Comparison of ENCODE assay signal across 1 cellular context in the genomic region with DNA sequence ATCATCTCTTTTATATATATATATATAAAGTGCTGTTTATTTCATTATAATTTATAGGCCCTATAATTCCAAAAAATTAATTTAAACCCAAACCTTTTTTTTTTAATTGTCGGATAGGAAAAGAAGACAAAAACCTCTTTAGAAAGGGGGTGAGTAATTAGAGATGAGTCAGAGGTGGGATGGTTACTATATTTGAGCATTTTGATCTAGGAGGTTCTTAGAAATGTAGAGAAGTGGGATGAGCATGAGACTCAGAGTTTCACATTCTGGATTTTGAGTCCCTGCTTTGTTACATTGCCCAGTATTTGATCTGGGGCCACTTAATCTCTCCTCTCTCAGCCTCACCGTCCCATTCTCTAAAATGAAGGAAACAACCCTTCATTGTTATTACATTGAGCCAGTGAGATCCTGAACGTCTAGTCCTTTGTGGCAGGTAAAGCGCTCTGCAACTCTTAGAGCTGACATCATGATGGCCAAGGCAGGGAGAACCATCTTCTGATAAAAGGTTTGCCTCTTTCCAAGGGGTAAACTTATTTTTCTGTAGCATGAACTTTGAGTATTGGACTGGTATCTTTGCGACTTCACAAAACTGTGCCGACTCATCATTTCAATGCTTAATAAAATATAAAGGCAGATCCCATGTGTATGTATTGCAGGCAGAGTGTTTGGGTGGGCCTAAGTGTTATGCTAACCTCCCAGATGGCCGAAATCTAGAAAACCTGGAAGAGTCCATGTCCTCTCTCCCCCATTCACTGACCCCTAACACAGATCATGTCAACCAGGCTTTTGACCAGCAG.
TF ChIP-seq lines count a peak whose summit lies in the region.

No MANE protein-coding gene starts in this region.

TF ChIP-seq in A549, 52 proteins besides CTCF, POLR2A, EP300 and RAD21:
- TF ChIP-seq, protein P1, sequence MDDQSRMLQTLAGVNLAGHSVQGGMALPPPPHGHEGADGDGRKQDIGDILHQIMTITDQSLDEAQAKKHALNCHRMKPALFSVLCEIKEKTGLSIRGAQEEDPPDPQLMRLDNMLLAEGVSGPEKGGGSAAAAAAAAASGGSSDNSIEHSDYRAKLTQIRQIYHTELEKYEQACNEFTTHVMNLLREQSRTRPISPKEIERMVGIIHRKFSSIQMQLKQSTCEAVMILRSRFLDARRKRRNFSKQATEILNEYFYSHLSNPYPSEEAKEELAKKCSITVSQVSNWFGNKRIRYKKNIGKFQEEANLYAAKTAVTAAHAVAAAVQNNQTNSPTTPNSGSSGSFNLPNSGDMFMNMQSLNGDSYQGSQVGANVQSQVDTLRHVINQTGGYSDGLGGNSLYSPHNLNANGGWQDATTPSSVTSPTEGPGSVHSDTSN (IDR thresholded peaks at IDR 0.05) = no peak
- TF ChIP-seq MAFK (IDR thresholded peaks at IDR 0.05; ENCODE audit: partially characterized antibody) = peak; percentile 72
- TF ChIP-seq KDM5A (IDR thresholded peaks at IDR 0.05) = no peak
- TF ChIP-seq KDM1A (IDR thresholded peaks at IDR 0.05; ENCODE audit: low read depth) = no peak
- TF ChIP-seq HOXA7 (CRISPR knock-in tag; IDR thresholded peaks at IDR 0.05) = no peak
- no peak for TF ChIP-seq CEBPB (IDR thresholded peaks at IDR 0.05)
